In genomic region chr11:18769802-18770456, GRCh38 we compare ENCODE assay signal across 1 cellular context.
A peak's percentile ranks its signal among the peaks of the same experiment; 100 is the strongest.
TF ChIP-seq lines count a peak whose summit lies in the region.

No MANE protein-coding gene starts in this region.

TF ChIP-seq in GM12878, 131 proteins besides CTCF, POLR2A, EP300 and RAD21 (continued from another document and continues in another):
- no peak for TF ChIP-seq ELK1 (IDR thresholded peaks at IDR 0.05; ENCODE audit: low read depth, low read length)
- no peak for TF ChIP-seq CBX3 (IDR thresholded peaks at IDR 0.05; ENCODE audit: borderline replicate concordance, low read depth)
- TF ChIP-seq SUZ12 (IDR thresholded peaks at IDR 0.05; ENCODE audit: unreplicated experiment), result no peak
- TF ChIP-seq SIN3A (IDR thresholded peaks at IDR 0.05; ENCODE audit: low read depth, low read length), result no peak
- no peak for TF ChIP-seq HSF1 (IDR thresholded peaks at IDR 0.05; ENCODE audit: low read depth, low read length)
- peak; percentile 82 for TF ChIP-seq ATF7 (IDR thresholded peaks at IDR 0.05; ENCODE audit: low read depth)
- no peak for TF ChIP-seq MTA3 (IDR thresholded peaks at IDR 0.05; ENCODE audit: borderline replicate concordance, low read length)
- no peak for TF ChIP-seq BRCA1 (IDR thresholded peaks at IDR 0.05; ENCODE audit: low read depth, low read length)
- TF ChIP-seq CHD2 (IDR thresholded peaks at IDR 0.05; ENCODE audit: borderline replicate concordance, low read depth, low read length), result peak; percentile 85
- no peak for TF ChIP-seq ATF3 (IDR thresholded peaks at IDR 0.05; ENCODE audit: borderline replicate concordance, extremely low read depth, low read depth, low read length)
- peak; percentile 75 for TF ChIP-seq CREM (IDR thresholded peaks at IDR 0.05; ENCODE audit: low read depth)
- peak; percentile 31; the same call in 1 of the 2 replicates for TF ChIP-seq ATF2 (IDR thresholded peaks at IDR 0.05; ENCODE audit: low read length)
- peak; percentile 88 for TF ChIP-seq ZNF687 (IDR thresholded peaks at IDR 0.05)
- TF ChIP-seq SP1 (IDR thresholded peaks at IDR 0.05; ENCODE audit: low read depth, low read length), result peak; percentile 28
- TF ChIP-seq CBFB (IDR thresholded peaks at IDR 0.05; ENCODE audit: low read depth), result 0 out of 2 replicates have a peak, but pooled peaks have one; percentile 18
- no peak for TF ChIP-seq PBX3 (IDR thresholded peaks at IDR 0.05; ENCODE audit: insufficient replicate concordance, low read depth, low read length)
- TF ChIP-seq RCOR1 (conservative IDR thresholded peaks at IDR 0.05; ENCODE audit: low read depth, low read length), result no peak
- peak; percentile 69 for TF ChIP-seq NFIC (IDR thresholded peaks at IDR 0.05; ENCODE audit: low read depth, low read length)
- no peak for TF ChIP-seq CEBPZ (IDR thresholded peaks at IDR 0.05; ENCODE audit: low read depth, low read length)
- 0 out of 2 replicates have a peak, but pooled peaks have one; percentile 60 for TF ChIP-seq ZNF592 (IDR thresholded peaks at IDR 0.05)
- no peak for TF ChIP-seq MYB (IDR thresholded peaks at IDR 0.05; ENCODE audit: borderline replicate concordance, low read depth, low read length)
- no peak for TF ChIP-seq ZZZ3 (IDR thresholded peaks at IDR 0.05; ENCODE audit: control insufficient read depth, insufficient read length, low read depth)
- TF ChIP-seq SIX5 (IDR thresholded peaks at IDR 0.05; ENCODE audit: low read depth, low read length, severe bottlenecking), result no peak
- no peak for TF ChIP-seq ZBTB11 (CRISPR knock-in tag; IDR thresholded peaks at IDR 0.05)
- peak; percentile 98 for TF ChIP-seq IKZF1 (conservative IDR thresholded peaks at IDR 0.05)
- 0 out of 2 replicates have a peak, but pooled peaks have one; percentile 47 for TF ChIP-seq NKRF (conservative IDR thresholded peaks at IDR 0.05)
- TF ChIP-seq USF2 (IDR thresholded peaks at IDR 0.05; ENCODE audit: borderline replicate concordance, low read depth, low read length), result peak; percentile 61; the same call in 1 of the 2 replicates
